15 cellular contexts compared by ENCODE assay signal in the genomic region with DNA sequence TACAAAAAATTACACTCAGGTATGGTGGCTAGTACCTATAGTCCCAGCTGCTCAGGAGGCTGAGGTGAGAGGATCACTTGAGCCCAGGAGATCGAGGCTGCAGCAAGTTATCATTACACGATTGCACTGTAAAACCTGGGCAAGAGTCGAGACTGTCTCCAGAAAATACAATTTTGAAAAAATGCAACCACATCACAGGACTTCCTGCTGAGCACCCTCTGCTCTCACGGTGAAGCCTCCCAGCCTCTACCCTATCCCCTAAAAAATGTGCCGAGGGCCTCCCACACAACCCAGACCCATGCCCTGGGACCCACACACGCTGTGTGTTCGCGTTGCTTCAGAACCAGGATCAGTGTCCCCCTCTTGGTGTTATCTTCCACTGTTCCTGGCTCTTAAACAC.
"Had no signal": no experiment of that assay in that cellular context is flagged by ENCODE, and none has a peak within 500 bp of the region (broad histone marks: within the 10 kb centered on the region; RNA-seq: fewer than 3 reads in every experiment).

No MANE protein-coding gene starts in this region.

- H3K9me3 ChIP-seq: esophagus squamous epithelium, thyroid gland had no signal

- ATAC-seq: activated CD4-positive, CD25-positive, alpha-beta regulatory T cell treated with anti-CD3 and anti-CD28 coated beads, Interleukin-2, amount 50 U/mL, for 24 hours; left lung had no signal

- H3K36me3 ChIP-seq: thyroid gland had no signal

- DNase-seq: activated gamma-delta T cell treated with Interleukin-2 at 50 U/mL for 16 hours; amygdala; central memory CD4-positive, alpha-beta T cell; effector CD8-positive, alpha-beta T cell; esophagus squamous epithelium; hippocampal formation; left lung; naive B cell; SHP77 treated with DMSO at 0.1 percent for 48 hours; stimulated activated CD4-positive, alpha-beta T cell treated with anti-CD3 and anti-CD28 coated beads, Interleukin-2, amount 100 ng/mL, for 24 hours; thyroid gland had no signal

- H3K4me3 Mint-ChIP-seq: brain, naive B cell had no signal

- H3K4me1 ChIP-seq: esophagus squamous epithelium, left lung, parathyroid adenoma, thyroid gland had no signal

- H3K27ac Mint-ChIP-seq: brain had no signal

- H3K4me3 ChIP-seq: coronary artery, esophagus squamous epithelium, left lung, thyroid gland had no signal

- H3K27me3 ChIP-seq: esophagus squamous epithelium, left lung, thyroid gland had no signal

- H3K27ac ChIP-seq: coronary artery, esophagus squamous epithelium, left lung, parathyroid adenoma, thyroid gland had no signal

- H3K4me1 Mint-ChIP-seq: brain had no signal

- H3K27me3 Mint-ChIP-seq: brain, naive B cell had no signal
